1 cellular context compared by ENCODE assay signal in genomic region chr4:104811727-104812126, GRCh38.
TF ChIP-seq lines count a peak whose summit lies in the region.

No MANE protein-coding gene starts in this region.

TF ChIP-seq in WTC11, 78 proteins besides CTCF, POLR2A, EP300 and RAD21 (continued from another document):
- TF ChIP-seq, protein P1, sequence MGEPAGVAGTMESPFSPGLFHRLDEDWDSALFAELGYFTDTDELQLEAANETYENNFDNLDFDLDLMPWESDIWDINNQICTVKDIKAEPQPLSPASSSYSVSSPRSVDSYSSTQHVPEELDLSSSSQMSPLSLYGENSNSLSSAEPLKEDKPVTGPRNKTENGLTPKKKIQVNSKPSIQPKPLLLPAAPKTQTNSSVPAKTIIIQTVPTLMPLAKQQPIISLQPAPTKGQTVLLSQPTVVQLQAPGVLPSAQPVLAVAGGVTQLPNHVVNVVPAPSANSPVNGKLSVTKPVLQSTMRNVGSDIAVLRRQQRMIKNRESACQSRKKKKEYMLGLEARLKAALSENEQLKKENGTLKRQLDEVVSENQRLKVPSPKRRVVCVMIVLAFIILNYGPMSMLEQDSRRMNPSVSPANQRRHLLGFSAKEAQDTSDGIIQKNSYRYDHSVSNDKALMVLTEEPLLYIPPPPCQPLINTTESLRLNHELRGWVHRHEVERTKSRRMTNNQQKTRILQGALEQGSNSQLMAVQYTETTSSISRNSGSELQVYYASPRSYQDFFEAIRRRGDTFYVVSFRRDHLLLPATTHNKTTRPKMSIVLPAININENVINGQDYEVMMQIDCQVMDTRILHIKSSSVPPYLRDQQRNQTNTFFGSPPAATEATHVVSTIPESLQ (CRISPR knock-in tag; IDR thresholded peaks at IDR 0.05), result no peak
- no peak for TF ChIP-seq E2F1 (CRISPR knock-in tag; IDR thresholded peaks at IDR 0.05)
- TF ChIP-seq ELF4 (CRISPR knock-in tag; IDR thresholded peaks at IDR 0.05; ENCODE audit: low read depth), result no peak
- TF ChIP-seq ZNF232 (CRISPR knock-in tag; IDR thresholded peaks at IDR 0.05), result no peak
- no peak for TF ChIP-seq HMGA2 (CRISPR knock-in tag; IDR thresholded peaks at IDR 0.05)
- TF ChIP-seq, protein P2, sequence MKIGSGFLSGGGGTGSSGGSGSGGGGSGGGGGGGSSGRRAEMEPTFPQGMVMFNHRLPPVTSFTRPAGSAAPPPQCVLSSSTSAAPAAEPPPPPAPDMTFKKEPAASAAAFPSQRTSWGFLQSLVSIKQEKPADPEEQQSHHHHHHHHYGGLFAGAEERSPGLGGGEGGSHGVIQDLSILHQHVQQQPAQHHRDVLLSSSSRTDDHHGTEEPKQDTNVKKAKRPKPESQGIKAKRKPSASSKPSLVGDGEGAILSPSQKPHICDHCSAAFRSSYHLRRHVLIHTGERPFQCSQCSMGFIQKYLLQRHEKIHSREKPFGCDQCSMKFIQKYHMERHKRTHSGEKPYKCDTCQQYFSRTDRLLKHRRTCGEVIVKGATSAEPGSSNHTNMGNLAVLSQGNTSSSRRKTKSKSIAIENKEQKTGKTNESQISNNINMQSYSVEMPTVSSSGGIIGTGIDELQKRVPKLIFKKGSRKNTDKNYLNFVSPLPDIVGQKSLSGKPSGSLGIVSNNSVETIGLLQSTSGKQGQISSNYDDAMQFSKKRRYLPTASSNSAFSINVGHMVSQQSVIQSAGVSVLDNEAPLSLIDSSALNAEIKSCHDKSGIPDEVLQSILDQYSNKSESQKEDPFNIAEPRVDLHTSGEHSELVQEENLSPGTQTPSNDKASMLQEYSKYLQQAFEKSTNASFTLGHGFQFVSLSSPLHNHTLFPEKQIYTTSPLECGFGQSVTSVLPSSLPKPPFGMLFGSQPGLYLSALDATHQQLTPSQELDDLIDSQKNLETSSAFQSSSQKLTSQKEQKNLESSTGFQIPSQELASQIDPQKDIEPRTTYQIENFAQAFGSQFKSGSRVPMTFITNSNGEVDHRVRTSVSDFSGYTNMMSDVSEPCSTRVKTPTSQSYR (CRISPR knock-in tag; IDR thresholded peaks at IDR 0.05), result no peak
- TF ChIP-seq NR1H2 (CRISPR knock-in tag; IDR thresholded peaks at IDR 0.05), result no peak
